Comparison of ENCODE assay signal across 10 cellular contexts in genomic region chr17:64217249-64217652, GRCh38. TPM values are rescaled to one million over a fixed set of nuclear protein-coding genes. Genes with fewer than 3 reads are reported as not detected.
DNase-seq lines count a peak whose midpoint lies in the region; ATAC-seq and TF ChIP-seq lines count a peak whose summit lies in the region.
"Had no signal": no experiment of that assay in that cellular context is flagged by ENCODE, and none has a peak within 500 bp of the region (broad histone marks: within the 10 kb centered on the region; RNA-seq: fewer than 3 reads in every experiment).

No MANE protein-coding gene starts in this region.

- H3K9me2 ChIP-seq in hepatocyte (replicated peaks; ENCODE audit: insufficient read depth) = no peaks in the 10 kb centered on the region

- H3K9me3 ChIP-seq in hepatocyte (ENCODE audit: low read depth) = no peaks in the 10 kb centered on the region
- no peaks in the 10 kb centered on the region for H3K9me3 ChIP-seq in smooth muscle cell (replicated peaks; ENCODE audit: low read depth)

- DNase-seq in activated naive CD8-positive, alpha-beta T cell treated with anti-CD3 and anti-CD28 coated beads, Interleukin-2, amount 10 ng/mL, durations not matched to agents 7 days and 5 days = no peak
- DNase-seq in hepatocyte (ENCODE audit: low spot score) (no peak), smooth muscle cell (lab: John Stamatoyannopoulos, UW; ENCODE audit: unreplicated experiment) (no peak), HuH-7 (ENCODE audit: low spot score) (no peak)
- DNase-seq: DMS79 treated with DMSO at 0.1 percent for 48 hours, NCI-H2029 treated with DMSO at 0.1 percent for 48 hours had no signal

- ATAC-seq in GM21825 (IDR thresholded peaks at IDR 0.05; ENCODE audit: unreplicated experiment) (peak; percentile 10), GM19324 (IDR thresholded peaks at IDR 0.05; ENCODE audit: low FRiP score, unreplicated experiment) (no peak), HG02763 (IDR thresholded peaks at IDR 0.05; ENCODE audit: unreplicated experiment) (no peak), HG03457 (IDR thresholded peaks at IDR 0.05; ENCODE audit: unreplicated experiment) (no peak)
- no peak for ATAC-seq in activated naive CD8-positive, alpha-beta T cell treated with anti-CD3 and anti-CD28 coated beads, Interleukin-2, amount 10 ng/mL, durations not matched to agents 7 days and 5 days (ENCODE audit: low read depth)

- peaks cover 79% of the 10 kb centered on the region for H3K79me2 ChIP-seq in hepatocyte
- peaks cover 51% of the 10 kb centered on the region for H3K79me2 ChIP-seq in smooth muscle cell (ENCODE audit: low read depth)

- H3F3A ChIP-seq in smooth muscle cell (ENCODE audit: low read depth) = peaks cover 32% of the 10 kb centered on the region

- no peak overlapping the region for H2AFZ ChIP-seq in hepatocyte
- no peak overlapping the region for H2AFZ ChIP-seq in smooth muscle cell (ENCODE audit: low read depth)

- POLR2A ChIA-PET in activated naive CD8-positive, alpha-beta T cell treated with anti-CD3 and anti-CD28 coated beads, Interleukin-2, amount 10 ng/mL, durations not matched to agents 7 days and 5 days (lab: Charles Lee) = no interaction called here

- H3K4me3 ChIP-seq in hepatocyte = no peak overlapping the region
- no peak overlapping the region for H3K4me3 ChIP-seq in smooth muscle cell

- H3K9me3 Mint-ChIP-seq in activated naive CD8-positive, alpha-beta T cell treated with anti-CD3 and anti-CD28 coated beads, Interleukin-2, amount 10 ng/mL, durations not matched to agents 7 days and 5 days = no peaks in the 10 kb centered on the region

- no peak for TF ChIP-seq CTCF in hepatocyte (IDR thresholded peaks at IDR 0.05; ENCODE audit: poor library complexity)
- TF ChIP-seq CTCF in smooth muscle cell (IDR thresholded peaks at IDR 0.05; ENCODE audit: borderline replicate concordance, insufficient read depth, poor library complexity, severe bottlenecking) = no peak

- H3K4me1 ChIP-seq in hepatocyte (ENCODE audit: insufficient read depth) (peaks cover 36% of the 10 kb centered on the region), smooth muscle cell (ENCODE audit: low read depth) (peaks cover 28% of the 10 kb centered on the region)

- H3K4me2 ChIP-seq in hepatocyte (peak overlapping the region; percentile 30), smooth muscle cell (peak overlapping the region; percentile 39)

- no peaks in the 10 kb centered on the region for H3K27me3 ChIP-seq in hepatocyte
- H3K27me3 ChIP-seq in smooth muscle cell (ENCODE audit: low read depth) = no peaks in the 10 kb centered on the region

- no peak overlapping the region for H3K9ac ChIP-seq in smooth muscle cell (ENCODE audit: low read depth)

- H3K27me3 Mint-ChIP-seq in activated naive CD8-positive, alpha-beta T cell treated with anti-CD3 and anti-CD28 coated beads, Interleukin-2, amount 10 ng/mL, durations not matched to agents 7 days and 5 days = no peaks in the 10 kb centered on the region

- H3K27ac Mint-ChIP-seq in activated naive CD8-positive, alpha-beta T cell treated with anti-CD3 and anti-CD28 coated beads, Interleukin-2, amount 10 ng/mL, durations not matched to agents 7 days and 5 days = peak overlapping the region; percentile 56

- no peak overlapping the region for H3K4me3 Mint-ChIP-seq in activated naive CD8-positive, alpha-beta T cell treated with anti-CD3 and anti-CD28 coated beads, Interleukin-2, amount 10 ng/mL, durations not matched to agents 7 days and 5 days

- H3K27ac ChIP-seq in hepatocyte (peak overlapping the region; percentile 82), smooth muscle cell (ENCODE audit: low read depth) (peak overlapping the region; percentile 66)

- H4K20me1 ChIP-seq in hepatocyte (ENCODE audit: insufficient read depth, poor library complexity, severe bottlenecking) (no peaks in the 10 kb centered on the region), smooth muscle cell (ENCODE audit: low read depth) (peaks cover 17% of the 10 kb centered on the region)

- H3K4me1 Mint-ChIP-seq in activated naive CD8-positive, alpha-beta T cell treated with anti-CD3 and anti-CD28 coated beads, Interleukin-2, amount 10 ng/mL, durations not matched to agents 7 days and 5 days = peaks cover 13% of the 10 kb centered on the region

- H3K36me3 ChIP-seq in hepatocyte (replicated peaks; ENCODE audit: insufficient read depth, low read depth) (no peaks in the 10 kb centered on the region), smooth muscle cell (ENCODE audit: low read depth) (no peaks in the 10 kb centered on the region)

- H3K36me3 Mint-ChIP-seq in activated naive CD8-positive, alpha-beta T cell treated with anti-CD3 and anti-CD28 coated beads, Interleukin-2, amount 10 ng/mL, durations not matched to agents 7 days and 5 days = peaks cover 9% of the 10 kb centered on the region

- 96% methylated on average over 6 of the region's 6 CpGs for WGBS in hepatocyte (ENCODE audit: low lambda C conversion rate, missing lambda C conversion rate)
- 76% methylated on average over 6 of the region's 6 CpGs for WGBS in smooth muscle cell (ENCODE audit: low lambda C conversion rate)

RNA-seq across cellular contexts. Expression of gene TEX2, which starts 45.8 kb away (rescaled TPM):
- 10 to 100 TPM; 12.0 to 12.8 TPM for total RNA-seq in activated naive CD8-positive, alpha-beta T cell treated with anti-CD3 and anti-CD28 coated beads, Interleukin-2, amount 10 ng/mL, durations not matched to agents 7 days and 5 days
- 37.4 and 37.7 TPM in 2 replicates for total RNA-seq in hepatocyte
- polyA plus RNA-seq in hepatocyte = 22.1 and 27.9 TPM in 2 replicates
- total RNA-seq in smooth muscle cell = 25.6 and 26.2 TPM in 2 replicates
- 8.6 and 16.0 TPM in 2 replicates for polyA plus RNA-seq in smooth muscle cell
